1 cellular context compared by ENCODE assay signal in the genomic region with DNA sequence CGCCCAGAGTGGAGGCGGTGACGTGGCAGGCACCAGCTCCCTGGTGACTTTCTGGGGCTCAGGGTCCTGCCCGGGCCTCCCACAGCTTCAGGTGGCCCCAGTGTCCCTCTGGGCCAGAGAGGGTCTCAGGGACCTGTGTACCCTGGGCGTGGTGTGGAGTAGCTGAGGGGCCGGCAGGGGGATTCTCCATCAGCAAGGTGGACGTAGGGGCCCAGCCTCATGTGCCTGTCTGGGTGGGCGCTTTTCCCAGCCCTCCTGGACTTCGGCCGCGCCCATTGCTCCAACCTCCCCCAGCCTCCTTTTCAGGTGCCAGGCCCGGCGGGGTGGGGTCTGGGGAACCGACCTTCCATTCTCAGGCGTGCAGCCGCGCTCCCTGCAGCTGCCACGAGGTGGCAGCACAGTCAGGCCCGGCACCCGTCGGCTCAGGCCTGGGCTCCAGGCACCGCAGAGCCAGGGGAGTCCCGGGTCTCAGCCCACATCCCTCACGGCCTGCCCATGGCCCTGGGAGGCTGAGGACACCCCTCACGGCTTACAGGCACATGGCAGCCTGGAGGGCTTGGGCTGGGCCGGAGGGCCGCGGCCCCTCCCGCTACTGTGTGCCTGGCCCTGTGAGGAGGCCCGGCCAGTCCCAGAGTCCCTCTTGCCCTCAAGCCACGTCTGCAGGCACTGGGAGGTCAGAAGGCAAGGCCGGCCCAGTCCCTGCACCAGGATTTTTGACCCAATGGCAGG.
TF ChIP-seq lines count a peak whose summit lies in the region.

No MANE protein-coding gene starts in this region.

TF ChIP-seq in HepG2, 621 proteins besides CTCF, POLR2A, EP300 and RAD21 (continued from another document and continues in another):
- TF ChIP-seq, protein P1, sequence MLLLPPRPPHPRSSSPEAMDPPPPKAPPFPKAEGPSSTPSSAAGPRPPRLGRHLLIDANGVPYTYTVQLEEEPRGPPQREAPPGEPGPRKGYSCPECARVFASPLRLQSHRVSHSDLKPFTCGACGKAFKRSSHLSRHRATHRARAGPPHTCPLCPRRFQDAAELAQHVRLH (CRISPR knock-in tag; IDR thresholded peaks at IDR 0.05; ENCODE audit: borderline replicate concordance, low read depth): peak; percentile 37; the same call in 1 of the 2 replicates
- TF ChIP-seq, protein P2, sequence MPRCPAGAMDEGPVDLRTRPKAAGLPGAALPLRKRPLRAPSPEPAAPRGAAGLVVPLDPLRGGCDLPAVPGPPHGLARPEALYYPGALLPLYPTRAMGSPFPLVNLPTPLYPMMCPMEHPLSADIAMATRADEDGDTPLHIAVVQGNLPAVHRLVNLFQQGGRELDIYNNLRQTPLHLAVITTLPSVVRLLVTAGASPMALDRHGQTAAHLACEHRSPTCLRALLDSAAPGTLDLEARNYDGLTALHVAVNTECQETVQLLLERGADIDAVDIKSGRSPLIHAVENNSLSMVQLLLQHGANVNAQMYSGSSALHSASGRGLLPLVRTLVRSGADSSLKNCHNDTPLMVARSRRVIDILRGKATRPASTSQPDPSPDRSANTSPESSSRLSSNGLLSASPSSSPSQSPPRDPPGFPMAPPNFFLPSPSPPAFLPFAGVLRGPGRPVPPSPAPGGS (CRISPR knock-in tag; IDR thresholded peaks at IDR 0.05): 0 out of 2 replicates have a peak, but pooled peaks have one; percentile 18
- TF ChIP-seq FOXP4 (CRISPR knock-in tag; IDR thresholded peaks at IDR 0.05): no peak
- 0 out of 4 replicates have a peak, but pooled peaks of 1 of the 2 experiments have one; percentile 20 for TF ChIP-seq KLF16 (CRISPR knock-in tag; IDR thresholded peaks at IDR 0.05)
- TF ChIP-seq EZH2 (conservative IDR thresholded peaks at IDR 0.05; ENCODE audit: low read depth, low read length): 0 out of 2 replicates have a peak, but pooled peaks have one; percentile 55
- no peak for TF ChIP-seq ZSCAN20 (CRISPR knock-in tag; IDR thresholded peaks at IDR 0.05; ENCODE audit: borderline replicate concordance)
- no peak for TF ChIP-seq SPEN (CRISPR knock-in tag; IDR thresholded peaks at IDR 0.05; ENCODE audit: low read depth)
- TF ChIP-seq POGK (CRISPR knock-in tag; conservative IDR thresholded peaks at IDR 0.05): no peak
- TF ChIP-seq GMEB1 (CRISPR knock-in tag; IDR thresholded peaks at IDR 0.05; ENCODE audit: borderline replicate concordance): no peak
- TF ChIP-seq FOXM1 (CRISPR knock-in tag; IDR thresholded peaks at IDR 0.05): no peak
- TF ChIP-seq, protein P3, sequence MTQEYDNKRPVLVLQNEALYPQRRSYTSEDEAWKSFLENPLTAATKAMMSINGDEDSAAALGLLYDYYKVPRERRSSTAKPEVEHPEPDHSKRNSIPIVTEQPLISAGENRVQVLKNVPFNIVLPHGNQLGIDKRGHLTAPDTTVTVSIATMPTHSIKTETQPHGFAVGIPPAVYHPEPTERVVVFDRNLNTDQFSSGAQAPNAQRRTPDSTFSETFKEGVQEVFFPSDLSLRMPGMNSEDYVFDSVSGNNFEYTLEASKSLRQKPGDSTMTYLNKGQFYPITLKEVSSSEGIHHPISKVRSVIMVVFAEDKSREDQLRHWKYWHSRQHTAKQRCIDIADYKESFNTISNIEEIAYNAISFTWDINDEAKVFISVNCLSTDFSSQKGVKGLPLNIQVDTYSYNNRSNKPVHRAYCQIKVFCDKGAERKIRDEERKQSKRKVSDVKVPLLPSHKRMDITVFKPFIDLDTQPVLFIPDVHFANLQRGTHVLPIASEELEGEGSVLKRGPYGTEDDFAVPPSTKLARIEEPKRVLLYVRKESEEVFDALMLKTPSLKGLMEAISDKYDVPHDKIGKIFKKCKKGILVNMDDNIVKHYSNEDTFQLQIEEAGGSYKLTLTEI (CRISPR knock-in tag; conservative IDR thresholded peaks at IDR 0.05): no peak
- peak; percentile 40 for TF ChIP-seq ZNF687 (CRISPR knock-in tag; IDR thresholded peaks at IDR 0.05)
- TF ChIP-seq, protein P4, sequence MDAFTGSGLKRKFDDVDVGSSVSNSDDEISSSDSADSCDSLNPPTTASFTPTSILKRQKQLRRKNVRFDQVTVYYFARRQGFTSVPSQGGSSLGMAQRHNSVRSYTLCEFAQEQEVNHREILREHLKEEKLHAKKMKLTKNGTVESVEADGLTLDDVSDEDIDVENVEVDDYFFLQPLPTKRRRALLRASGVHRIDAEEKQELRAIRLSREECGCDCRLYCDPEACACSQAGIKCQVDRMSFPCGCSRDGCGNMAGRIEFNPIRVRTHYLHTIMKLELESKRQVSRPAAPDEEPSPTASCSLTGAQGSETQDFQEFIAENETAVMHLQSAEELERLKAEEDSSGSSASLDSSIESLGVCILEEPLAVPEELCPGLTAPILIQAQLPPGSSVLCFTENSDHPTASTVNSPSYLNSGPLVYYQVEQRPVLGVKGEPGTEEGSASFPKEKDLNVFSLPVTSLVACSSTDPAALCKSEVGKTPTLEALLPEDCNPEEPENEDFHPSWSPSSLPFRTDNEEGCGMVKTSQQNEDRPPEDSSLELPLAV (CRISPR knock-in tag; conservative IDR thresholded peaks at IDR 0.05; ENCODE audit: low read depth): no peak
- no peak for TF ChIP-seq AFF4 (CRISPR knock-in tag; IDR thresholded peaks at IDR 0.05)
- no peak for TF ChIP-seq ZNF326 (CRISPR knock-in tag; IDR thresholded peaks at IDR 0.05; ENCODE audit: borderline replicate concordance)
- TF ChIP-seq AGO1 (IDR thresholded peaks at IDR 0.05; ENCODE audit: low read depth, low read length, poor library complexity, severe bottlenecking): no peak
- no peak for TF ChIP-seq BCL6 (CRISPR knock-in tag; IDR thresholded peaks at IDR 0.05)
- TF ChIP-seq, protein P5, sequence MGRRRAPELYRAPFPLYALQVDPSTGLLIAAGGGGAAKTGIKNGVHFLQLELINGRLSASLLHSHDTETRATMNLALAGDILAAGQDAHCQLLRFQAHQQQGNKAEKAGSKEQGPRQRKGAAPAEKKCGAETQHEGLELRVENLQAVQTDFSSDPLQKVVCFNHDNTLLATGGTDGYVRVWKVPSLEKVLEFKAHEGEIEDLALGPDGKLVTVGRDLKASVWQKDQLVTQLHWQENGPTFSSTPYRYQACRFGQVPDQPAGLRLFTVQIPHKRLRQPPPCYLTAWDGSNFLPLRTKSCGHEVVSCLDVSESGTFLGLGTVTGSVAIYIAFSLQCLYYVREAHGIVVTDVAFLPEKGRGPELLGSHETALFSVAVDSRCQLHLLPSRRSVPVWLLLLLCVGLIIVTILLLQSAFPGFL (CRISPR knock-in tag; IDR thresholded peaks at IDR 0.05): no peak
- TF ChIP-seq HHEX (CRISPR knock-in tag; IDR thresholded peaks at IDR 0.05): no peak
- TF ChIP-seq, protein P6, sequence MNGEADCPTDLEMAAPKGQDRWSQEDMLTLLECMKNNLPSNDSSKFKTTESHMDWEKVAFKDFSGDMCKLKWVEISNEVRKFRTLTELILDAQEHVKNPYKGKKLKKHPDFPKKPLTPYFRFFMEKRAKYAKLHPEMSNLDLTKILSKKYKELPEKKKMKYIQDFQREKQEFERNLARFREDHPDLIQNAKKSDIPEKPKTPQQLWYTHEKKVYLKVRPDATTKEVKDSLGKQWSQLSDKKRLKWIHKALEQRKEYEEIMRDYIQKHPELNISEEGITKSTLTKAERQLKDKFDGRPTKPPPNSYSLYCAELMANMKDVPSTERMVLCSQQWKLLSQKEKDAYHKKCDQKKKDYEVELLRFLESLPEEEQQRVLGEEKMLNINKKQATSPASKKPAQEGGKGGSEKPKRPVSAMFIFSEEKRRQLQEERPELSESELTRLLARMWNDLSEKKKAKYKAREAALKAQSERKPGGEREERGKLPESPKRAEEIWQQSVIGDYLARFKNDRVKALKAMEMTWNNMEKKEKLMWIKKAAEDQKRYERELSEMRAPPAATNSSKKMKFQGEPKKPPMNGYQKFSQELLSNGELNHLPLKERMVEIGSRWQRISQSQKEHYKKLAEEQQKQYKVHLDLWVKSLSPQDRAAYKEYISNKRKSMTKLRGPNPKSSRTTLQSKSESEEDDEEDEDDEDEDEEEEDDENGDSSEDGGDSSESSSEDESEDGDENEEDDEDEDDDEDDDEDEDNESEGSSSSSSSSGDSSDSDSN (CRISPR knock-in tag; IDR thresholded peaks at IDR 0.05): peak; percentile 59
- no peak for TF ChIP-seq SRSF1 (optimal IDR thresholded peaks at IDR 0.05; ENCODE audit: low read depth, low read length)
